Comparison of ENCODE assay signal across 2 cellular contexts in genomic region chr4:9442355-9442754, GRCh38. TPM values are rescaled to one million over a fixed set of nuclear protein-coding genes. Genes with fewer than 3 reads are reported as not detected.
"Had no signal": no experiment of that assay in that cellular context is flagged by ENCODE, and none has a peak within 500 bp of the region (broad histone marks: within the 10 kb centered on the region; RNA-seq: fewer than 3 reads in every experiment).

No MANE protein-coding gene starts in this region.

RNA-seq across cellular contexts. Expression of gene DEFB131A, which starts 1.9 kb away (rescaled TPM):
- total RNA-seq: G401, GM12878 had no signal
- polyA plus RNA-seq: GM12878 had no signal
